8 cellular contexts compared by ENCODE assay signal in genomic region chr2:54457326-54458023, GRCh38. TPM values are rescaled to one million over a fixed set of nuclear protein-coding genes. Genes with fewer than 3 reads are reported as not detected.
DNase-seq lines count a peak whose midpoint lies in the region; ATAC-seq and TF ChIP-seq lines count a peak whose summit lies in the region.

No MANE protein-coding gene starts in this region.

- H3K36me3 ChIP-seq in BJ (ENCODE audit: control insufficient read depth, insufficient read depth, low read length): no peaks in the 10 kb centered on the region
- H3K36me3 ChIP-seq in liver (ENCODE audit: control insufficient read depth in 4 of 4, insufficient read depth in 3 of 4, low read depth in 1 of 4, low read length in 3 of 4): no peaks in the 10 kb centered on the region
- no peaks in the 10 kb centered on the region for H3K36me3 ChIP-seq in suprapubic skin

- no peak for TF ChIP-seq POLR2A in suprapubic skin (IDR thresholded peaks at IDR 0.05)

- no peaks in the 10 kb centered on the region for H3K9me3 Mint-ChIP-seq in chondrocyte (ENCODE audit: low read depth)

- no peaks in the 10 kb centered on the region for H3K27me3 Mint-ChIP-seq in chondrocyte (ENCODE audit: low read depth)

- peak overlapping the region; percentile 98 for H3K4me3 Mint-ChIP-seq in chondrocyte (ENCODE audit: unreplicated experiment)

- H3K9ac ChIP-seq in liver (ENCODE audit: low read depth in 1 of 2, low read length in 2 of 2): no peak overlapping the region

- H3K27ac Mint-ChIP-seq in chondrocyte (ENCODE audit: unreplicated experiment): peak overlapping the region; percentile 98

- H3K9me3 ChIP-seq in liver (ENCODE audit: control insufficient read depth in 4 of 4, low read length in 3 of 4) (no peaks in the 10 kb centered on the region), suprapubic skin (no peaks in the 10 kb centered on the region)

- CTCF ChIA-PET in BJ (lab: Yijun Ruan, JAX) (interaction anchor here (0.8 kb wide), 1 partner anchor 11 kb away, joined by 3 read pairs; no protein-coding TSS in a partner anchor), RWPE1 (lab: Yijun Ruan, JAX) (interaction anchor here (0.5 kb wide), 1 partner anchor 8 kb away, joined by 3 read pairs; no protein-coding TSS in a partner anchor)

- no peaks in the 10 kb centered on the region for H3K36me3 Mint-ChIP-seq in chondrocyte (ENCODE audit: low read depth)

- DNase-seq in BJ (ENCODE audit: low read depth): no peak
- no peak for DNase-seq in HFF-Myc (ENCODE audit: extremely low read depth, low read depth)
- DNase-seq in RWPE1 (ENCODE audit: low spot score): no peak
- DNase-seq in chondrocyte (ENCODE audit: low spot score): no peak
- no peak for DNase-seq in suprapubic skin (ENCODE audit: low spot score in 2 of 2)
- no peak for DNase-seq in MV-4-11 (lab: John Stamatoyannopoulos, UW)

- TF ChIP-seq RAD21 in liver (IDR thresholded peaks at IDR 0.05): no peak

- H3K27me3 ChIP-seq in BJ (ENCODE audit: control insufficient read depth, insufficient read depth, low read length) (no peaks in the 10 kb centered on the region), liver (ENCODE audit: control insufficient read depth in 4 of 4, insufficient read depth in 4 of 4, low read length in 3 of 4) (no peaks in the 10 kb centered on the region), suprapubic skin (peaks cover 5% of the 10 kb centered on the region)

- TF ChIP-seq CTCF in BJ (IDR thresholded peaks at IDR 0.05; ENCODE audit: insufficient read depth, low read depth, low read length) (no peak), HFF-Myc (IDR thresholded peaks at IDR 0.05; ENCODE audit: low read depth, low read length, missing control alignments) (no peak), RWPE1 (conservative IDR thresholded peaks at IDR 0.05; ENCODE audit: low read depth) (no peak), chondrocyte (IDR thresholded peaks at IDR 0.05) (peak; percentile 19), liver (IDR thresholded peaks at IDR 0.05; ENCODE audit: low read depth, low read length, missing input control) (no peak), suprapubic skin (IDR thresholded peaks at IDR 0.05) (no peak)

- H3K4me1 Mint-ChIP-seq in chondrocyte (ENCODE audit: low read depth): peaks cover 48% of the 10 kb centered on the region

- H3K4me3 ChIP-seq in BJ (ENCODE audit: low read depth, low read length) (peak overlapping the region; percentile 85), HFF-Myc (replicated peaks; ENCODE audit: low read depth, low read length) (peak overlapping the region; percentile 79), liver (ENCODE audit: low read depth in 1 of 3, low read length in 3 of 3) (peak overlapping the region; percentile 26 to 100 (median 48)), suprapubic skin (peak overlapping the region; percentile 97)

- WGBS in liver: 16% methylated on average over 34 of the region's 34 CpGs
- WGBS in suprapubic skin: under 1% methylated on average over 24 of the region's 34 CpGs

- TF ChIP-seq EP300 in suprapubic skin (IDR thresholded peaks at IDR 0.05): no peak

- H3K4me1 ChIP-seq in liver (ENCODE audit: control insufficient read depth in 4 of 4, insufficient read depth in 4 of 4, low read length in 3 of 4) (peaks cover 0 to 28% (median 18%) of the 10 kb centered on the region in 4 donors), suprapubic skin (peaks cover 54% of the 10 kb centered on the region)

- no peak for ATAC-seq in GM21423 (IDR thresholded peaks at IDR 0.05; ENCODE audit: unreplicated experiment)

- POLR2A ChIA-PET in BJ (lab: Charles Lee): no interaction called here
- POLR2A ChIA-PET in RWPE1 (lab: Yijun Ruan, JAX; ENCODE audit: low non-redundant PET): no interaction called here

- peak overlapping the region; percentile 92 for H3K27ac ChIP-seq in RWPE1
- peak overlapping the region; percentile 62 to 72 for H3K27ac ChIP-seq in liver (ENCODE audit: low read depth in 1 of 2, low read length in 2 of 2)
- peak overlapping the region; percentile 96 for H3K27ac ChIP-seq in suprapubic skin

TF ChIP-seq in liver, 16 proteins besides CTCF, POLR2A, EP300 and RAD21:
- TF ChIP-seq YY1 (IDR thresholded peaks at IDR 0.05) (no peak), SP1 (IDR thresholded peaks at IDR 0.05) (no peak), FOXA2 (IDR thresholded peaks at IDR 0.05) (no peak), FOXA1 (IDR thresholded peaks at IDR 0.05) (no peak), TAF1 (conservative IDR thresholded peaks at IDR 0.05) (no peak), GABPA (IDR thresholded peaks at IDR 0.05 in 1 of 2, conservative IDR thresholded peaks at IDR 0.05 in 1 of 2) (no peak)

RNA-seq across cellular contexts. Expression of gene SPTBN1, which starts 1.3 kb away (rescaled TPM):
- 33.8 and 39.1 TPM in 2 replicates for polyA plus RNA-seq in BJ (2011; rRNA removed)
- polyA minus RNA-seq in BJ (2011; rRNA and poly(A)+ RNA removed): 56.8 and 83.4 TPM in 2 replicates
- total RNA-seq in chondrocyte: 275 to 297 TPM (median 293 TPM) in 3 replicates
- 100 to 1,000 TPM in 1 of 2 donors, 10 to 100 TPM in 1; 87.1 to 191 TPM for total RNA-seq in liver
- polyA plus RNA-seq in liver: 10 to 100 TPM; 44.8 to 64.6 TPM
- 100 to 1,000 TPM; 173 to 250 (median 203) TPM for total RNA-seq in suprapubic skin
